ENCODE assay signal across 1 cellular context in the genomic region with DNA sequence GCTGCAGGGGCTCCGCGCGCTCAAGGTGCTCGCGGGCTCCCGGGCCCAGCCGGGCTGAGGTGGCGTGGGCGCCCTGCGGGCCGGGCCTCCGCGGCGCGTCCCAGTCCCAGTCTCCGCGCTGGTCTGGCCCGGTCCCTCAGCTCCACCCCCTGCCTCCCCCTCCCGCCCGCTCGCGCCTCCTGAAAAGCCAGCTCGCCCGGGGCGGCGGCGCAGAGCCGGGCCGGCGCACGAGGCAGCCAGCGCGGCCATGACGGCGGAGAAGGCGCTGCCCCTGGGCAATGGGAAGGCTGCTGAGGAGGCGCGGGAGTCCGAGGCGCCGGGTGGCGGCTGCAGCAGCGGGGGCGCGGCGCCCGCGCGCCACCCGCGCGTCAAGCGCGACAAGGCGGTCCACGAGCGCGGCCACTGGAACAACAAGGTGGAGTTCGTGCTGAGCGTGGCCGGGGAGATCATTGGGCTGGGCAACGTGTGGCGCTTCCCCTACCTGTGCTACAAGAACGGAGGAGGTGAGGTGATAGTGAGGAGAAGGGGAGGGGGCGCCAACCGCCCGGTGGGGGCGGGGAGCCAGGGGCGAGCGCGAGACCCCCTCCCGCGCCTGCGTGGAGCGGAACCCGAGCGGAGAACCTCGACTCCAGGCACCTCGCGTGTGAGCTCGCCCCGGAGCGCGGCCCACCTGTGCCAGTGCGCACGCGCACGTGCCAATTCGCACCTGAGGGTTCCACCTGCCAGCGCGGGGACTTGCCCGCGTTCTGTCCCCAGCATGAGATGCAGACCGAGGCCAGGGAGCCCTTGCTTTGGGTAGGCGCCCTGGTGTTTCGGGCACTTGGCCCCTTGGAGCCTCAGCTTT.
TF ChIP-seq lines count a peak whose summit lies in the region.

A gene (plus strand): TSS at position 210 of the 844 bp plus-strand sequence. CDS start 38 bp downstream, at position 248.

TF ChIP-seq in HepG2, 621 proteins besides CTCF, POLR2A, EP300 and RAD21 (continued from another document and continues in another):
- TF ChIP-seq ZNF850 (CRISPR knock-in tag; conservative IDR thresholded peaks at IDR 0.05) = 0 out of 2 replicates have a peak, but pooled peaks have one; percentile 34
- TF ChIP-seq KDM5B (CRISPR knock-in tag; IDR thresholded peaks at IDR 0.05; ENCODE audit: borderline replicate concordance) = peak; percentile 68; the same call in 1 of the 2 replicates
- no peak for TF ChIP-seq DNMT1 (CRISPR knock-in tag; IDR thresholded peaks at IDR 0.05)
- TF ChIP-seq, protein P1, sequence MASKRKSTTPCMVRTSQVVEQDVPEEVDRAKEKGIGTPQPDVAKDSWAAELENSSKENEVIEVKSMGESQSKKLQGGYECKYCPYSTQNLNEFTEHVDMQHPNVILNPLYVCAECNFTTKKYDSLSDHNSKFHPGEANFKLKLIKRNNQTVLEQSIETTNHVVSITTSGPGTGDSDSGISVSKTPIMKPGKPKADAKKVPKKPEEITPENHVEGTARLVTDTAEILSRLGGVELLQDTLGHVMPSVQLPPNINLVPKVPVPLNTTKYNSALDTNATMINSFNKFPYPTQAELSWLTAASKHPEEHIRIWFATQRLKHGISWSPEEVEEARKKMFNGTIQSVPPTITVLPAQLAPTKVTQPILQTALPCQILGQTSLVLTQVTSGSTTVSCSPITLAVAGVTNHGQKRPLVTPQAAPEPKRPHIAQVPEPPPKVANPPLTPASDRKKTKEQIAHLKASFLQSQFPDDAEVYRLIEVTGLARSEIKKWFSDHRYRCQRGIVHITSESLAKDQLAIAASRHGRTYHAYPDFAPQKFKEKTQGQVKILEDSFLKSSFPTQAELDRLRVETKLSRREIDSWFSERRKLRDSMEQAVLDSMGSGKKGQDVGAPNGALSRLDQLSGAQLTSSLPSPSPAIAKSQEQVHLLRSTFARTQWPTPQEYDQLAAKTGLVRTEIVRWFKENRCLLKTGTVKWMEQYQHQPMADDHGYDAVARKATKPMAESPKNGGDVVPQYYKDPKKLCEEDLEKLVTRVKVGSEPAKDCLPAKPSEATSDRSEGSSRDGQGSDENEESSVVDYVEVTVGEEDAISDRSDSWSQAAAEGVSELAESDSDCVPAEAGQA (IDR thresholded peaks at IDR 0.05; ENCODE audit: low read depth) = no peak
- TF ChIP-seq, protein P1 (CRISPR knock-in tag; IDR thresholded peaks at IDR 0.05; ENCODE audit: borderline replicate concordance) = peak; percentile 74; the same call in 1 of the 2 replicates
- no peak for TF ChIP-seq DPF2 (CRISPR knock-in tag; IDR thresholded peaks at IDR 0.05; ENCODE audit: borderline replicate concordance, low read depth)
- TF ChIP-seq SAP130 (CRISPR knock-in tag; IDR thresholded peaks at IDR 0.05; ENCODE audit: low read depth) = 0 out of 2 replicates have a peak, but pooled peaks have one; percentile 22
- TF ChIP-seq XBP1 (CRISPR knock-in tag; IDR thresholded peaks at IDR 0.05) = no peak
- 0 out of 2 replicates have a peak, but pooled peaks have one; percentile 43 for TF ChIP-seq ZNF225 (CRISPR knock-in tag; IDR thresholded peaks at IDR 0.05)
- peak; percentile 84 for TF ChIP-seq ZBTB7A (CRISPR knock-in tag; IDR thresholded peaks at IDR 0.05)
- no peak for TF ChIP-seq IRF2 (CRISPR knock-in tag; IDR thresholded peaks at IDR 0.05)
- TF ChIP-seq, protein P2, sequence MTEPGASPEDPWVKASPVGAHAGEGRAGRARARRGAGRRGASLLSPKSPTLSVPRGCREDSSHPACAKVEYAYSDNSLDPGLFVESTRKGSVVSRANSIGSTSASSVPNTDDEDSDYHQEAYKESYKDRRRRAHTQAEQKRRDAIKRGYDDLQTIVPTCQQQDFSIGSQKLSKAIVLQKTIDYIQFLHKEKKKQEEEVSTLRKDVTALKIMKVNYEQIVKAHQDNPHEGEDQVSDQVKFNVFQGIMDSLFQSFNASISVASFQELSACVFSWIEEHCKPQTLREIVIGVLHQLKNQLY (CRISPR knock-in tag; IDR thresholded peaks at IDR 0.05) = no peak
- no peak for TF ChIP-seq ZNF296 (CRISPR knock-in tag; conservative IDR thresholded peaks at IDR 0.05)
- 0 out of 2 replicates have a peak, but pooled peaks have one; percentile 8 for TF ChIP-seq MED1 (CRISPR knock-in tag; IDR thresholded peaks at IDR 0.05)
- no peak for TF ChIP-seq KMT2B (CRISPR knock-in tag; IDR thresholded peaks at IDR 0.05)
- peak; percentile 54; the same call in 1 of the 2 replicates for TF ChIP-seq MEIS2 (CRISPR knock-in tag; IDR thresholded peaks at IDR 0.05)
- peak; percentile 62; the same call in 1 of the 2 replicates for TF ChIP-seq ZNF563 (CRISPR knock-in tag; IDR thresholded peaks at IDR 0.05)
- TF ChIP-seq ZNF234 (CRISPR knock-in tag; conservative IDR thresholded peaks at IDR 0.05) = no peak
- TF ChIP-seq SETDB1 (CRISPR knock-in tag; IDR thresholded peaks at IDR 0.05; ENCODE audit: borderline replicate concordance) = no peak
- TF ChIP-seq, protein P3, sequence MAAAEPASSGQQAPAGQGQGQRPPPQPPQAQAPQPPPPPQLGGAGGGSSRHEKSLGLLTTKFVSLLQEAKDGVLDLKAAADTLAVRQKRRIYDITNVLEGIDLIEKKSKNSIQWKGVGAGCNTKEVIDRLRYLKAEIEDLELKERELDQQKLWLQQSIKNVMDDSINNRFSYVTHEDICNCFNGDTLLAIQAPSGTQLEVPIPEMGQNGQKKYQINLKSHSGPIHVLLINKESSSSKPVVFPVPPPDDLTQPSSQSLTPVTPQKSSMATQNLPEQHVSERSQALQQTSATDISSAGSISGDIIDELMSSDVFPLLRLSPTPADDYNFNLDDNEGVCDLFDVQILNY (CRISPR knock-in tag; conservative IDR thresholded peaks at IDR 0.05) = 0 out of 2 replicates have a peak, but pooled peaks have one; percentile 13
- TF ChIP-seq HMGA1 (CRISPR knock-in tag; conservative IDR thresholded peaks at IDR 0.05) = no peak
- TF ChIP-seq NFYC (CRISPR knock-in tag; IDR thresholded peaks at IDR 0.05) = no peak
- TF ChIP-seq ZNF790 (CRISPR knock-in tag; IDR thresholded peaks at IDR 0.05; ENCODE audit: borderline replicate concordance) = peak; percentile 58; the same call in 1 of the 2 replicates
- peak; percentile 56; the same call in 1 of the 2 replicates for TF ChIP-seq ZFYVE20 (CRISPR knock-in tag; IDR thresholded peaks at IDR 0.05; ENCODE audit: borderline replicate concordance, low read depth)
- peak; percentile 39; the same call in 1 of the 2 replicates for TF ChIP-seq ATF7-NPFF (CRISPR knock-in tag; IDR thresholded peaks at IDR 0.05; ENCODE audit: low read depth)
- TF ChIP-seq, protein P4, sequence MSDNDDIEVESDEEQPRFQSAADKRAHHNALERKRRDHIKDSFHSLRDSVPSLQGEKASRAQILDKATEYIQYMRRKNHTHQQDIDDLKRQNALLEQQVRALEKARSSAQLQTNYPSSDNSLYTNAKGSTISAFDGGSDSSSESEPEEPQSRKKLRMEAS (IDR thresholded peaks at IDR 0.05) = peak; percentile 88
- 0 out of 2 replicates have a peak, but pooled peaks have one; percentile 41 for TF ChIP-seq ZBTB42 (CRISPR knock-in tag; IDR thresholded peaks at IDR 0.05)
- TF ChIP-seq IKZF4 (CRISPR knock-in tag; IDR thresholded peaks at IDR 0.05; ENCODE audit: borderline replicate concordance, low read depth, not compliant biosample characterization) = peak; percentile 56
- 0 out of 2 replicates have a peak, but pooled peaks have one; percentile 32 for TF ChIP-seq RNF2 (conservative IDR thresholded peaks at IDR 0.05; ENCODE audit: low read depth)
- TF ChIP-seq ZNF138 (CRISPR knock-in tag; IDR thresholded peaks at IDR 0.05; ENCODE audit: low read depth) = 0 out of 2 replicates have a peak, but pooled peaks have one; percentile 33
- peak; percentile 21; the same call in 1 of the 2 replicates for TF ChIP-seq TOPORS (CRISPR knock-in tag; IDR thresholded peaks at IDR 0.05)
- 0 out of 2 replicates have a peak, but pooled peaks have one; percentile 20 for TF ChIP-seq ZNF232 (CRISPR knock-in tag; IDR thresholded peaks at IDR 0.05; ENCODE audit: borderline replicate concordance)
- no peak for TF ChIP-seq RXRB (CRISPR knock-in tag; IDR thresholded peaks at IDR 0.05; ENCODE audit: borderline replicate concordance)
- TF ChIP-seq TBX3 (IDR thresholded peaks at IDR 0.05; ENCODE audit: borderline replicate concordance) = no peak
- TF ChIP-seq, protein P5, sequence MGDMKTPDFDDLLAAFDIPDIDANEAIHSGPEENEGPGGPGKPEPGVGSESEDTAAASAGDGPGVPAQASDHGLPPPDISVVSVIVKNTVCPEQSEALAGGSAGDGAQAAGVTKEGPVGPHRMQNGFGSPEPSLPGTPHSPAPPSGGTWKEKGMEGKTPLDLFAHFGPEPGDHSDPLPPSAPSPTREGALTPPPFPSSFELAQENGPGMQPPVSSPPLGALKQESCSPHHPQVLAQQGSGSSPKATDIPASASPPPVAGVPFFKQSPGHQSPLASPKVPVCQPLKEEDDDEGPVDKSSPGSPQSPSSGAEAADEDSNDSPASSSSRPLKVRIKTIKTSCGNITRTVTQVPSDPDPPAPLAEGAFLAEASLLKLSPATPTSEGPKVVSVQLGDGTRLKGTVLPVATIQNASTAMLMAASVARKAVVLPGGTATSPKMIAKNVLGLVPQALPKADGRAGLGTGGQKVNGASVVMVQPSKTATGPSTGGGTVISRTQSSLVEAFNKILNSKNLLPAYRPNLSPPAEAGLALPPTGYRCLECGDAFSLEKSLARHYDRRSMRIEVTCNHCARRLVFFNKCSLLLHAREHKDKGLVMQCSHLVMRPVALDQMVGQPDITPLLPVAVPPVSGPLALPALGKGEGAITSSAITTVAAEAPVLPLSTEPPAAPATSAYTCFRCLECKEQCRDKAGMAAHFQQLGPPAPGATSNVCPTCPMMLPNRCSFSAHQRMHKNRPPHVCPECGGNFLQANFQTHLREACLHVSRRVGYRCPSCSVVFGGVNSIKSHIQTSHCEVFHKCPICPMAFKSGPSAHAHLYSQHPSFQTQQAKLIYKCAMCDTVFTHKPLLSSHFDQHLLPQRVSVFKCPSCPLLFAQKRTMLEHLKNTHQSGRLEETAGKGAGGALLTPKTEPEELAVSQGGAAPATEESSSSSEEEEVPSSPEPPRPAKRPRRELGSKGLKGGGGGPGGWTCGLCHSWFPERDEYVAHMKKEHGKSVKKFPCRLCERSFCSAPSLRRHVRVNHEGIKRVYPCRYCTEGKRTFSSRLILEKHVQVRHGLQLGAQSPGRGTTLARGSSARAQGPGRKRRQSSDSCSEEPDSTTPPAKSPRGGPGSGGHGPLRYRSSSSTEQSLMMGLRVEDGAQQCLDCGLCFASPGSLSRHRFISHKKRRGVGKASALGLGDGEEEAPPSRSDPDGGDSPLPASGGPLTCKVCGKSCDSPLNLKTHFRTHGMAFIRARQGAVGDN (CRISPR knock-in tag; IDR thresholded peaks at IDR 0.05) = peak; percentile 96
- peak; percentile 76 for TF ChIP-seq ZNF552 (CRISPR knock-in tag; IDR thresholded peaks at IDR 0.05; ENCODE audit: borderline replicate concordance)
- TF ChIP-seq ZNF816 (CRISPR knock-in tag; IDR thresholded peaks at IDR 0.05; ENCODE audit: borderline replicate concordance) = 0 out of 2 replicates have a peak, but pooled peaks have one; percentile 56
- no peak; the same call in 1 of the 2 replicates for TF ChIP-seq ZBTB38 (CRISPR knock-in tag; IDR thresholded peaks at IDR 0.05)
- 0 out of 2 replicates have a peak, but pooled peaks have one; percentile 17 for TF ChIP-seq ZMYM4 (CRISPR knock-in tag; IDR thresholded peaks at IDR 0.05)
- TF ChIP-seq HNRNPLL (IDR thresholded peaks at IDR 0.05; ENCODE audit: low read depth, low read length, poor library complexity, severe bottlenecking) = peak; percentile 19
- TF ChIP-seq, protein P6, sequence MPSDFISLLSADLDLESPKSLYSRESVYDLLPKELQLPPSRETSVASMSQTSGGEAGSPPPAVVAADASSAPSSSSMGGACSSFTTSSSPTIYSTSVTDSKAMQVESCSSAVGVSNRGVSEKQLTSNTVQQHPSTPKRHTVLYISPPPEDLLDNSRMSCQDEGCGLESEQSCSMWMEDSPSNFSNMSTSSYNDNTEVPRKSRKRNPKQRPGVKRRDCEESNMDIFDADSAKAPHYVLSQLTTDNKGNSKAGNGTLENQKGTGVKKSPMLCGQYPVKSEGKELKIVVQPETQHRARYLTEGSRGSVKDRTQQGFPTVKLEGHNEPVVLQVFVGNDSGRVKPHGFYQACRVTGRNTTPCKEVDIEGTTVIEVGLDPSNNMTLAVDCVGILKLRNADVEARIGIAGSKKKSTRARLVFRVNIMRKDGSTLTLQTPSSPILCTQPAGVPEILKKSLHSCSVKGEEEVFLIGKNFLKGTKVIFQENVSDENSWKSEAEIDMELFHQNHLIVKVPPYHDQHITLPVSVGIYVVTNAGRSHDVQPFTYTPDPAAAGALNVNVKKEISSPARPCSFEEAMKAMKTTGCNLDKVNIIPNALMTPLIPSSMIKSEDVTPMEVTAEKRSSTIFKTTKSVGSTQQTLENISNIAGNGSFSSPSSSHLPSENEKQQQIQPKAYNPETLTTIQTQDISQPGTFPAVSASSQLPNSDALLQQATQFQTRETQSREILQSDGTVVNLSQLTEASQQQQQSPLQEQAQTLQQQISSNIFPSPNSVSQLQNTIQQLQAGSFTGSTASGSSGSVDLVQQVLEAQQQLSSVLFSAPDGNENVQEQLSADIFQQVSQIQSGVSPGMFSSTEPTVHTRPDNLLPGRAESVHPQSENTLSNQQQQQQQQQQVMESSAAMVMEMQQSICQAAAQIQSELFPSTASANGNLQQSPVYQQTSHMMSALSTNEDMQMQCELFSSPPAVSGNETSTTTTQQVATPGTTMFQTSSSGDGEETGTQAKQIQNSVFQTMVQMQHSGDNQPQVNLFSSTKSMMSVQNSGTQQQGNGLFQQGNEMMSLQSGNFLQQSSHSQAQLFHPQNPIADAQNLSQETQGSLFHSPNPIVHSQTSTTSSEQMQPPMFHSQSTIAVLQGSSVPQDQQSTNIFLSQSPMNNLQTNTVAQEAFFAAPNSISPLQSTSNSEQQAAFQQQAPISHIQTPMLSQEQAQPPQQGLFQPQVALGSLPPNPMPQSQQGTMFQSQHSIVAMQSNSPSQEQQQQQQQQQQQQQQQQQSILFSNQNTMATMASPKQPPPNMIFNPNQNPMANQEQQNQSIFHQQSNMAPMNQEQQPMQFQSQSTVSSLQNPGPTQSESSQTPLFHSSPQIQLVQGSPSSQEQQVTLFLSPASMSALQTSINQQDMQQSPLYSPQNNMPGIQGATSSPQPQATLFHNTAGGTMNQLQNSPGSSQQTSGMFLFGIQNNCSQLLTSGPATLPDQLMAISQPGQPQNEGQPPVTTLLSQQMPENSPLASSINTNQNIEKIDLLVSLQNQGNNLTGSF (CRISPR knock-in tag; IDR thresholded peaks at IDR 0.05) = peak; percentile 48; the same call in 1 of the 2 replicates
- TF ChIP-seq FOXK1 (CRISPR knock-in tag; IDR thresholded peaks at IDR 0.05; ENCODE audit: borderline replicate concordance, low read depth) = no peak
- no peak for TF ChIP-seq NFE2L2 (IDR thresholded peaks at IDR 0.05; ENCODE audit: low read length)
- no peak for TF ChIP-seq JARID2 (CRISPR knock-in tag; IDR thresholded peaks at IDR 0.05; ENCODE audit: insufficient replicate concordance)
